In genomic region chr20:50722466-50723155, GRCh38 we compare ENCODE assay signal across 15 cellular contexts. TPM values are rescaled to one million over a fixed set of nuclear protein-coding genes. Genes with fewer than 3 reads are reported as not detected.
DNase-seq lines count a peak whose midpoint lies in the region; ATAC-seq and TF ChIP-seq lines count a peak whose summit lies in the region.
"Had no signal": no experiment of that assay in that cellular context is flagged by ENCODE, and none has a peak within 500 bp of the region (broad histone marks: within the 10 kb centered on the region; RNA-seq: fewer than 3 reads in every experiment).

No MANE protein-coding gene starts in this region.

- peak overlapping the region; percentile 31 for H3K27ac Mint-ChIP-seq in progenitor cell of endocrine pancreas
- H3K27ac Mint-ChIP-seq: activated CD8-positive, alpha-beta memory T cell treated with anti-CD3 and anti-CD28 coated beads, Interleukin-2, amount 10 ng/mL, durations not matched to agents 7 days and 5 days had no signal

- H3K4me3 ChIP-seq in right atrium auricular region: no peak overlapping the region
- no peak overlapping the region for H3K4me3 ChIP-seq in coronary artery
- no peak overlapping the region for H3K4me3 ChIP-seq in aorta (ENCODE audit: low read length in 2 of 2)
- H3K4me3 ChIP-seq: SJSA1 had no signal

- DNase-seq in right atrium auricular region (ENCODE audit: low spot score) (no peak), Right ventricle myocardium superior (no peak), coronary artery (ENCODE audit: low spot score) (no peak), progenitor cell of endocrine pancreas (ENCODE audit: low spot score, unreplicated experiment) (no peak), aorta (no peak), foreskin melanocyte (no peak)
- DNase-seq: activated CD4-positive, alpha-beta T cell treated with anti-CD3 and anti-CD28 coated beads for 1 hour; activated CD8-positive, alpha-beta memory T cell treated with anti-CD3 and anti-CD28 coated beads, Interleukin-2, amount 10 ng/mL, durations not matched to agents 7 days and 5 days; activated gamma-delta T cell; NCI-H526; stimulated activated naive CD4-positive, alpha-beta T cell treated with Interleukin-2 at 50 U/mL for 16 hours; T1000 had no signal

- no peaks in the 10 kb centered on the region for H3K9me3 ChIP-seq in right atrium auricular region
- H3K9me3 ChIP-seq in aorta (ENCODE audit: control insufficient read depth, low read length): no peaks in the 10 kb centered on the region
- H3K9me3 ChIP-seq: SJSA1 had no signal

- 90 to 96% methylated on average over 9 of the region's 9 CpGs for WGBS in aorta, 2 donors

- no peak overlapping the region for H3K4me3 Mint-ChIP-seq in progenitor cell of endocrine pancreas (ENCODE audit: low read depth)
- H3K4me3 Mint-ChIP-seq: activated CD8-positive, alpha-beta memory T cell treated with anti-CD3 and anti-CD28 coated beads, Interleukin-2, amount 10 ng/mL, durations not matched to agents 7 days and 5 days had no signal

- ATAC-seq in Right ventricle myocardium superior (ENCODE audit: poor library complexity): no peak
- ATAC-seq in aorta (ENCODE audit: low FRiP score): no peak
- ATAC-seq in HG02763 (IDR thresholded peaks at IDR 0.05; ENCODE audit: unreplicated experiment): no peak
- no peak for ATAC-seq in HG03097 (IDR thresholded peaks at IDR 0.05; ENCODE audit: low FRiP score, unreplicated experiment)
- ATAC-seq: activated CD8-positive, alpha-beta memory T cell treated with anti-CD3 and anti-CD28 coated beads, Interleukin-2, amount 10 ng/mL, durations not matched to agents 7 days and 5 days had no signal

- H3K27me3 Mint-ChIP-seq in progenitor cell of endocrine pancreas: no peaks in the 10 kb centered on the region

- TF ChIP-seq CTCF in right atrium auricular region (IDR thresholded peaks at IDR 0.05): no peak
- no peak for TF ChIP-seq CTCF in coronary artery (IDR thresholded peaks at IDR 0.05)
- no peak for TF ChIP-seq CTCF in progenitor cell of endocrine pancreas (IDR thresholded peaks at IDR 0.05; ENCODE audit: unreplicated experiment)

- peak overlapping the region; percentile 76 to 79 for H3K27ac ChIP-seq in right atrium auricular region
- peak overlapping the region; percentile 83 to 88 for H3K27ac ChIP-seq in coronary artery
- peak overlapping the region; percentile 0 to 94 for H3K27ac ChIP-seq in aorta (ENCODE audit: low read depth in 1 of 2, low read length in 2 of 2)
- H3K27ac ChIP-seq: SJSA1 had no signal

- intact Hi-C loops in Right ventricle myocardium superior (cut with DNase I): no loop called here
- intact Hi-C loops in aorta (cut with DNase I): no loop called here

- H3K4me1 Mint-ChIP-seq in progenitor cell of endocrine pancreas (ENCODE audit: low read depth): no peaks in the 10 kb centered on the region

- no peaks in the 10 kb centered on the region for H3K36me3 Mint-ChIP-seq in progenitor cell of endocrine pancreas (ENCODE audit: insufficient read depth)
- H3K36me3 Mint-ChIP-seq: activated CD8-positive, alpha-beta memory T cell treated with anti-CD3 and anti-CD28 coated beads, Interleukin-2, amount 10 ng/mL, durations not matched to agents 7 days and 5 days had no signal

- H3K9me3 Mint-ChIP-seq in progenitor cell of endocrine pancreas (ENCODE audit: low read depth): no peaks in the 10 kb centered on the region

- H3K27me3 ChIP-seq in right atrium auricular region: no peaks in the 10 kb centered on the region
- no peaks in the 10 kb centered on the region for H3K27me3 ChIP-seq in aorta (ENCODE audit: control insufficient read depth in 1 of 2, insufficient read depth in 2 of 2, low read length in 1 of 2)
- H3K27me3 ChIP-seq: SJSA1 had no signal

- peaks cover 0 to 28% of the 10 kb centered on the region in 2 donors for H3K4me1 ChIP-seq in right atrium auricular region
- no peaks in the 10 kb centered on the region for H3K4me1 ChIP-seq in aorta (ENCODE audit: control insufficient read depth in 1 of 2, insufficient read depth in 2 of 2, low read length in 2 of 2)

- H3K36me3 ChIP-seq in right atrium auricular region (no peaks in the 10 kb centered on the region), aorta (ENCODE audit: control insufficient read depth in 1 of 2, insufficient read depth in 2 of 2, low read length in 1 of 2) (no peaks in the 10 kb centered on the region)
- H3K36me3 ChIP-seq: SJSA1 had no signal

RNA-seq across cellular contexts. Expression of gene PARD6B, which starts 8.8 kb away (rescaled TPM):
- total RNA-seq in right atrium auricular region: 1 to 10 TPM; 4.4 to 5.9 TPM
- total RNA-seq in Right ventricle myocardium superior: 4.7 TPM
- total RNA-seq in progenitor cell of endocrine pancreas: 29.7 and 32.9 TPM in 2 replicates
- total RNA-seq in aorta: 1 to 10 TPM; 1.2 to 2.6 TPM
- polyA plus RNA-seq in aorta: 1 to 10 TPM in 1 of 2 donors, under 1 TPM in 1; 0.92 to 2.1 TPM

RNA-seq across cellular contexts. Expression of gene RIPOR3, which starts 31.3 kb away (rescaled TPM):
- total RNA-seq in right atrium auricular region (1 to 10 TPM; 2.9 to 4.7 TPM), Right ventricle myocardium superior (8.1 TPM), progenitor cell of endocrine pancreas (0.29 and 0.31 TPM in 2 replicates), aorta (1 to 10 TPM; 3.4 to 8.0 TPM)
- 1 to 10 TPM in 1 of 2 donors, under 1 TPM in 1; 0.23 to 1.1 TPM for polyA plus RNA-seq in aorta
- total RNA-seq: activated CD8-positive, alpha-beta memory T cell treated with anti-CD3 and anti-CD28 coated beads, Interleukin-2, amount 10 ng/mL, durations not matched to agents 7 days and 5 days had no signal
